ENCODE assay signal across 15 cellular contexts in the genomic region with DNA sequence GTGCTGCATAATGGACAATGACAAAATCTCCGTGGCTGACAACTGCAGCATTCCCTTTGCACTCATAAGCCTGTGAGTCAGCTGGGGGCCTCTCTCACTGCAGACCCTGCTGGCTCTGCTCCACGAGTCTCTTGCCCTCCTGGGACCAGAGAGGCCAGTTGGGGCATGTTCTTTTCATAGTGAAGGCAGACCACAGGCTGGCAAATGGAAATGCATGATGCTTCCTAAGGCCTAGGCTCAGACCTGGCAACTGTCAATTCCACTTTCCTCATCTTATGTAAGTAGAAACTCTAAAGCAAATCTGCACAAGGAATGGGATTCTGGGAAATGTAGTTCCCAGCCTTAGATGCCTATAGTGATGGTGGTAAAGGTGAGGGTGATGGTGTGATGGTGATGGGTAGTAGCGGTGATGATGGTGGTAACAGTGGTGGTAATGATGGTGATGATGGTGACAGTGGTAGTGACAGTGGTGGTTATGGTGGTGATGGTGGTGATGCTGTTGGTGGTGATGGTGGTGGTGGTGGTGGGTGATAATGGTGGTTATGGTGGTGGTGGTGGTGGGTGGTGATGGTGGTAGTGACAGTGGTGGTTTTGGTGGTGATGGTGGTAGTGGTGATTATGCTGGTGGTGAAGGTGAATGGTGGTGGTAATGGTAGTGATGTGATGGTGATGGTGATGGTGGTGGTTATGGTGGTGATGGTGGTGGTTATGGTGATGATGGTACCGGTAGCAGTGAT.
DNase-seq lines count a peak whose midpoint lies in the region; ATAC-seq and TF ChIP-seq lines count a peak whose summit lies in the region.
"Had no signal": no experiment of that assay in that cellular context is flagged by ENCODE, and none has a peak within 500 bp of the region (broad histone marks: within the 10 kb centered on the region; RNA-seq: fewer than 3 reads in every experiment).

No MANE protein-coding gene starts in this region.

- ATAC-seq in GM18907 (IDR thresholded peaks at IDR 0.05; ENCODE audit: unreplicated experiment) (no peak), GM18519 (IDR thresholded peaks at IDR 0.05; ENCODE audit: low FRiP score, unreplicated experiment) (no peak)
- ATAC-seq: activated CD8-positive, alpha-beta memory T cell treated with anti-CD3 and anti-CD28 coated beads, Interleukin-2, amount 10 ng/mL, durations not matched to agents 7 days and 5 days; Panc1 had no signal

- no peak for TF ChIP-seq CTCF in endodermal cell (conservative IDR thresholded peaks at IDR 0.05)

- peaks cover 31% of the 10 kb centered on the region for H3K4me1 Mint-ChIP-seq in endodermal cell
- H3K4me1 Mint-ChIP-seq: activated CD8-positive, alpha-beta memory T cell treated with anti-CD3 and anti-CD28 coated beads, Interleukin-2, amount 10 ng/mL, durations not matched to agents 7 days and 5 days had no signal

- H3K4me3 Mint-ChIP-seq in endodermal cell, result no peak overlapping the region
- H3K4me3 Mint-ChIP-seq: activated CD8-positive, alpha-beta memory T cell treated with anti-CD3 and anti-CD28 coated beads, Interleukin-2, amount 10 ng/mL, durations not matched to agents 7 days and 5 days; activated naive CD8-positive, alpha-beta T cell; dendritic cell treated with granulocyte-macrophage colony-stimulating factor and Interleukin-4, amounts not matched to agents 40 ng/mL and 50 ng/mL, for 4 days had no signal

- H3K4me3 ChIP-seq in endodermal cell (ENCODE audit: low read length) (no peak overlapping the region), skeletal muscle cell (ENCODE audit: low read depth, low read length) (no peak overlapping the region)

- no peaks in the 10 kb centered on the region for H3K36me3 ChIP-seq in endodermal cell (ENCODE audit: control insufficient read depth, insufficient read depth, low read length)

- H3K4me1 ChIP-seq in endodermal cell (ENCODE audit: control insufficient read depth, insufficient read depth, low read length), result peaks cover 10% of the 10 kb centered on the region

- H3K27ac Mint-ChIP-seq in endodermal cell, result no peak overlapping the region
- H3K27ac Mint-ChIP-seq: activated CD8-positive, alpha-beta memory T cell treated with anti-CD3 and anti-CD28 coated beads, Interleukin-2, amount 10 ng/mL, durations not matched to agents 7 days and 5 days; activated naive CD8-positive, alpha-beta T cell; dendritic cell treated with granulocyte-macrophage colony-stimulating factor and Interleukin-4, amounts not matched to agents 40 ng/mL and 50 ng/mL, for 4 days had no signal

- no peak overlapping the region for H3K9ac ChIP-seq in endodermal cell (ENCODE audit: extremely low read depth, low read length, poor library complexity, severe bottlenecking)

- H3K27ac ChIP-seq in endodermal cell (ENCODE audit: low read depth, low read length), result no peak overlapping the region

- H3K9me3 Mint-ChIP-seq in endodermal cell, result peaks cover 9% of the 10 kb centered on the region
- H3K9me3 Mint-ChIP-seq: dendritic cell treated with granulocyte-macrophage colony-stimulating factor and Interleukin-4, amounts not matched to agents 40 ng/mL and 50 ng/mL, for 4 days had no signal

- peaks cover 17% of the 10 kb centered on the region for H3K9me3 ChIP-seq in endodermal cell (ENCODE audit: control insufficient read depth, low read length)

- DNase-seq in DMS53 (lab: John Stamatoyannopoulos, UW), result peak; percentile 7
- DNase-seq in DMS53 treated with DMSO at 0.1 percent for 48 hours (lab: John Stamatoyannopoulos, UW; ENCODE audit: unreplicated experiment), result no peak
- DNase-seq in NCI-H345 treated with DMSO at 0.1 percent for 48 hours (lab: John Stamatoyannopoulos, UW; ENCODE audit: unreplicated experiment), result peak; percentile 91
- peak; percentile 42 for DNase-seq in endodermal cell
- DNase-seq in skeletal muscle cell (ENCODE audit: low read depth), result peak; percentile 68
- no peak for DNase-seq in AG08395 (ENCODE audit: low spot score)
- DNase-seq: activated CD8-positive, alpha-beta memory T cell treated with anti-CD3 and anti-CD28 coated beads, Interleukin-2, amount 10 ng/mL, durations not matched to agents 7 days and 5 days; NCI-H2029 treated with DMSO at 0.1 percent for 48 hours; posterior cingulate gyrus; substantia nigra had no signal

- WGBS in endodermal cell (ENCODE audit: insufficient coverage in 1 of 2, insufficient read length in 1 of 2), 2 experiments, result 73 to 81% methylated on average over 3 to 4 of the region's 4 CpGs

- no peaks in the 10 kb centered on the region for H3K36me3 Mint-ChIP-seq in endodermal cell (ENCODE audit: low read depth)
- H3K36me3 Mint-ChIP-seq: activated CD8-positive, alpha-beta memory T cell treated with anti-CD3 and anti-CD28 coated beads, Interleukin-2, amount 10 ng/mL, durations not matched to agents 7 days and 5 days; activated naive CD8-positive, alpha-beta T cell had no signal

- no peaks in the 10 kb centered on the region for H3K27me3 ChIP-seq in endodermal cell (ENCODE audit: control insufficient read depth, insufficient read depth, low read length, poor library complexity, severe bottlenecking)

- H3K27me3 Mint-ChIP-seq in endodermal cell (ENCODE audit: insufficient read depth), result no peaks in the 10 kb centered on the region
- H3K27me3 Mint-ChIP-seq: dendritic cell treated with granulocyte-macrophage colony-stimulating factor and Interleukin-4, amounts not matched to agents 40 ng/mL and 50 ng/mL, for 4 days had no signal

Comparison
In these comparisons a context has a peak if more than half of its experiments do, and no peak if none do; other contexts are left out.
1. DNase-seq: peak in DMS53 (single experiment), NCI-H345 treated with DMSO at 0.1 percent for 48 hours (single experiment), endodermal cell (single experiment) and skeletal muscle cell (single experiment); none in DMS53 treated with DMSO at 0.1 percent for 48 hours (single experiment) and AG08395 (single experiment).